ENCODE assay signal across 9 cellular contexts in genomic region chr2:197784956-197785941, GRCh38. TPM values are rescaled to one million over a fixed set of nuclear protein-coding genes. Genes with fewer than 3 reads are reported as not detected.
DNase-seq lines count a peak whose midpoint lies in the region; ATAC-seq and TF ChIP-seq lines count a peak whose summit lies in the region.
"Had no signal": no experiment of that assay in that cellular context is flagged by ENCODE, and none has a peak within 500 bp of the region (broad histone marks: within the 10 kb centered on the region; RNA-seq: fewer than 3 reads in every experiment).

A gene with protein sequence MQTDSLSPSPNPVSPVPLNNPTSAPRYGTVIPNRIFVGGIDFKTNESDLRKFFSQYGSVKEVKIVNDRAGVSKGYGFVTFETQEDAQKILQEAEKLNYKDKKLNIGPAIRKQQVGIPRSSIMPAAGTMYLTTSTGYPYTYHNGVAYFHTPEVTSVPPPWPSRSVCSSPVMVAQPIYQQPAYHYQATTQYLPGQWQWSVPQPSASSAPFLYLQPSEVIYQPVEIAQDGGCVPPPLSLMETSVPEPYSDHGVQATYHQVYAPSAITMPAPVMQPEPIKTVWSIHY (minus strand): TSS chr2:197785319. CDS start chr2:197781850, 3,469 bp downstream.

- intact Hi-C loops in activated CD4-positive, alpha-beta T cell treated with anti-CD3 and anti-CD28 coated beads, Interleukin-2, amount 10 ng/mL, durations not matched to agents 24 days and 14 days (cut with micrococcal nuclease), result no loop called here

- H3K27me3 Mint-ChIP-seq in activated CD4-positive, alpha-beta T cell treated with anti-CD3 and anti-CD28 coated beads, Interleukin-2, amount 10 ng/mL, durations not matched to agents 24 days and 14 days, result peaks cover 36% of the 10 kb centered on the region

- peaks cover 4% of the 10 kb centered on the region for H3K27me3 ChIP-seq in thoracic aorta (replicated peaks; ENCODE audit: insufficient read depth)

- no peak for ATAC-seq in thoracic aorta (ENCODE audit: insufficient number of reproducible peaks, low FRiP score, low read depth)

- H3K4me1 ChIP-seq in thoracic aorta (ENCODE audit: control insufficient read depth in 1 of 2, low read depth in 2 of 2), result peaks cover 0 to 4% of the 10 kb centered on the region in 2 donors

- H3K4me3 ChIP-seq in cardiac fibroblast (replicated peaks in 1 of 2; ENCODE audit: low read depth in 2 of 2, low read length in 2 of 2) (peak within 1 kb of the TSS; percentile 2 to 13), thoracic aorta (peak within 1 kb of the TSS; percentile 73)

- TF ChIP-seq CTCF in cardiac fibroblast (IDR thresholded peaks at IDR 0.05; ENCODE audit: low read depth, low read length) (no peak), thoracic aorta (IDR thresholded peaks at IDR 0.05) (no peak)

- H3K9me3 ChIP-seq in thoracic aorta, result no peaks in the 10 kb centered on the region

- H3K36me3 ChIP-seq in thoracic aorta, result no peaks in the 10 kb centered on the region

- no peak for DNase-seq in activated CD4-positive, alpha-beta T cell treated with anti-CD3 and anti-CD28 coated beads, Interleukin-2, amount 10 ng/mL, durations not matched to agents 24 days and 14 days
- no peak for DNase-seq in activated CD4-positive, alpha-beta T cell treated with anti-CD3 and anti-CD28 coated beads for 4 hours
- no peak for DNase-seq in cardiac fibroblast (ENCODE audit: low read depth in 2 of 2)
- peak; percentile 87 for DNase-seq in mesenteric fat pad (ENCODE audit: low spot score)
- no peak for DNase-seq in thoracic aorta (ENCODE audit: low spot score)
- DNase-seq in CD1c-positive myeloid dendritic cell (ENCODE audit: extremely low spot score), result no peak
- DNase-seq in NCI-H2227 treated with DMSO at 0.1 percent for 48 hours (lab: John Stamatoyannopoulos, UW), result no peak
- no peak for DNase-seq in kidney glomerular epithelial cell (lab: John Stamatoyannopoulos, UW)
- DNase-seq: 8988T had no signal

- no peaks in the 10 kb centered on the region for H3K9me3 Mint-ChIP-seq in activated CD4-positive, alpha-beta T cell treated with anti-CD3 and anti-CD28 coated beads, Interleukin-2, amount 10 ng/mL, durations not matched to agents 24 days and 14 days

- peak within 1 kb of the TSS; percentile 81 for H3K4me3 Mint-ChIP-seq in activated CD4-positive, alpha-beta T cell treated with anti-CD3 and anti-CD28 coated beads, Interleukin-2, amount 10 ng/mL, durations not matched to agents 24 days and 14 days

- peaks cover 2% of the 10 kb centered on the region for H3K4me1 Mint-ChIP-seq in activated CD4-positive, alpha-beta T cell treated with anti-CD3 and anti-CD28 coated beads, Interleukin-2, amount 10 ng/mL, durations not matched to agents 24 days and 14 days

- no peak within 1 kb of the TSS for H3K27ac Mint-ChIP-seq in activated CD4-positive, alpha-beta T cell treated with anti-CD3 and anti-CD28 coated beads, Interleukin-2, amount 10 ng/mL, durations not matched to agents 24 days and 14 days

- H3K27ac ChIP-seq in thoracic aorta, result no peak within 1 kb of the TSS

- no peaks in the 10 kb centered on the region for H3K36me3 Mint-ChIP-seq in activated CD4-positive, alpha-beta T cell treated with anti-CD3 and anti-CD28 coated beads, Interleukin-2, amount 10 ng/mL, durations not matched to agents 24 days and 14 days (ENCODE audit: low read depth)

RNA-seq across cellular contexts. Expression of the gene that starts here (rescaled TPM):
- total RNA-seq in activated CD4-positive, alpha-beta T cell treated with anti-CD3 and anti-CD28 coated beads, Interleukin-2, amount 10 ng/mL, durations not matched to agents 24 days and 14 days, result not detected in 2 replicates
- total RNA-seq in mesenteric fat pad (not detected), thoracic aorta (not detected)

Comparison
In these comparisons a context has a peak if more than half of its experiments do, and no peak if none do; other contexts are left out.
1. Peak in DNase-seq in mesenteric fat pad; RNA of the gene not detected or under 1 TPM.